10 cellular contexts compared by ENCODE assay signal in the genomic region with DNA sequence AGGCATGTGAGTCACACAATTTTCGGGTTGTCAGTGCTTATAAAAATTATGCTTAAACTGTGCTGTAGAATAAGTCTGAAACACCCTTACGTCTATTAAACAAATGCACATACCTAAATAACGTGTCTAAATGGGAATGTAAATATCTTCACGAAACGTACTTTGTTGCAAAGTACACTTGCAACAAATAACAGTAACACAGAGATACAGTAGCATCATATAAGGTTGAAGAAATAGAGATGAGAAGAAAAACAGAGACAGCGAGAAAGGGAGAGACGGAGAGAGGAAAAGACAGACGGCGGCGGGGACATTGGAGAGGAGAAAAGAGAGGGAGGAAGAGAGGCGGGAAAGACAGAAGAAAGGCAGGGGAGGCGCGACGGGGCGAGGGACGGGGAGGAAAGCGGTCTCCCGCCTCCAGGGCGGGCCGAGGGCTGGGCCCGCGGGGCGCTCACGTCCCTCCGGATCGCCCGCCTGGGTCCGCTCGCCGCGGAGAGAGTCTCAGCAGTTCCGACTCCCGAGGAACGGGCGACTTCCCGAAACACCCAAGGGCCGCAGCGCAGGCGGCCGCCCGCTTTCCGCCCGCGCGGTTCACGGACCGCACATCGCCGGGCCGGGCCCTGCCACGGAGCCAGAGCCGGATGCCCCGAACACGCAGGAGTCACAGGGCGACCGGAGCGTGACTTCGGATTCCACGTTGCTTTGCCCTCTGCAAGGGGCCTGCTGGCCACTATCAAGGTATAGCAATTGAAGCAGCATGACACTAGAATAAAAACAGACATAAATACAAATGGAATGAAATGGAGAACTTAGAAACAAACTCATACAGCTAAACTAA.
A peak's percentile ranks its signal among the peaks of the same experiment; 100 is the strongest.
DNase-seq lines count a peak whose midpoint lies in the region; ATAC-seq and TF ChIP-seq lines count a peak whose summit lies in the region.
"Had no signal": no experiment of that assay in that cellular context is flagged by ENCODE, and none has a peak within 500 bp of the region (broad histone marks: within the 10 kb centered on the region; RNA-seq: fewer than 3 reads in every experiment).

No MANE protein-coding gene starts in this region.

- H3K4me1 ChIP-seq in iPS-15b (ENCODE audit: control insufficient read depth, insufficient read depth, low read length), result peaks cover 4% of the 10 kb centered on the region

- H3K36me3 ChIP-seq in H7 (replicated peaks; ENCODE audit: control insufficient read depth, insufficient read depth, low read length) (no peaks in the 10 kb centered on the region), iPS-15b (ENCODE audit: control insufficient read depth, insufficient read depth, low read length) (no peaks in the 10 kb centered on the region)

- no peak for ATAC-seq in HG02981 (IDR thresholded peaks at IDR 0.05; ENCODE audit: unreplicated experiment)

- peak overlapping the region; percentile 38 for H3K4me3 ChIP-seq in H7 (ENCODE audit: insufficient read depth, low read depth, low read length)
- peak overlapping the region; percentile 5 for H3K4me3 ChIP-seq in astrocyte of the cerebellum (ENCODE audit: low read depth, low read length)
- peak overlapping the region; percentile 43 for H3K4me3 ChIP-seq in iPS-15b (ENCODE audit: low read depth, low read length)
- H3K4me3 ChIP-seq in skeletal muscle cell (ENCODE audit: low read depth, low read length), result peak overlapping the region; percentile 27

- in situ Hi-C loops in astrocyte of the cerebellum (cut with HindIII; ENCODE audit: low sequenced_read_pairs), result no loop called here

- peaks cover 38% of the 10 kb centered on the region for H3K27me3 ChIP-seq in H7 (ENCODE audit: control insufficient read depth, insufficient read depth, low read length)
- peaks cover 74% of the 10 kb centered on the region for H3K27me3 ChIP-seq in iPS-15b (ENCODE audit: control insufficient read depth, insufficient read depth, low read length)

- no peak for TF ChIP-seq CTCF in astrocyte of the cerebellum (IDR thresholded peaks at IDR 0.05; ENCODE audit: low read depth, low read length, missing control alignments)

- DNase-seq in H7, result peak; percentile 82
- DNase-seq in astrocyte of the cerebellum (ENCODE audit: low read depth), result no peak
- no peak for DNase-seq in skeletal muscle cell (ENCODE audit: low read depth)
- no peak for DNase-seq in NCI-H2196 treated with DMSO at 0.1 percent for 48 hours (lab: John Stamatoyannopoulos, UW; ENCODE audit: unreplicated experiment)
- no peak for DNase-seq in GM19238 (ENCODE audit: insufficient read length, low spot score)
- DNase-seq in activated gamma-delta T cell (lab: John Stamatoyannopoulos, UW), result no peak
- DNase-seq: activated CD4-positive, alpha-beta T cell treated with anti-CD3 and anti-CD28 coated beads, Interleukin-2, amount 50 U/mL, for 1 hour; stimulated activated CD4-positive, alpha-beta T cell treated with anti-CD3 and anti-CD28 coated beads, Interleukin-4, amount 100 ng/mL, for 1 hour had no signal

- H3K9ac ChIP-seq in iPS-15b (ENCODE audit: low read depth, low read length), result no peak overlapping the region

- no peaks in the 10 kb centered on the region for H3K9me3 ChIP-seq in iPS-15b (ENCODE audit: control insufficient read depth, insufficient read depth, low read length)
